1 cellular context compared by ENCODE assay signal in the genomic region with DNA sequence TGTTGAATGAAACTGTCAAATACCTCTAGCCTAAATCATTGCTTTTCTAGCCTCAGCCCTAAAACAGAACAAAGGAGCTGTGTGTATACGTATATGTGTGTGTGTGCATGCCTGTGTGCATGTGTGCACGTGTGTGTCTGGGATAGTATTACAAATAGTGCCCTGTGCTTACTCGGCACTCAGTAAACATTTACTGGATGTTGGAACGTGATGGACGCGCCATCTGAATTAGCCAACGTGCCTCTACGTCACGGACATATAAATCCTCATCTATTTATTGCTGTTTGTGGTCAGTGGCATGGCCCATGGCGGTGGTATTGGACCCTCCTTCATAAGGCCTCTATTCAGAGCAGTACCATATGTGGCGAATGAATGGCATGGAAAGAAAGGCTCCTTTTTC.
TF ChIP-seq lines count a peak whose summit lies in the region.

No MANE protein-coding gene starts in this region.

TF ChIP-seq in IMR-90, 13 proteins besides CTCF, POLR2A, EP300 and RAD21:
- TF ChIP-seq, protein P1, sequence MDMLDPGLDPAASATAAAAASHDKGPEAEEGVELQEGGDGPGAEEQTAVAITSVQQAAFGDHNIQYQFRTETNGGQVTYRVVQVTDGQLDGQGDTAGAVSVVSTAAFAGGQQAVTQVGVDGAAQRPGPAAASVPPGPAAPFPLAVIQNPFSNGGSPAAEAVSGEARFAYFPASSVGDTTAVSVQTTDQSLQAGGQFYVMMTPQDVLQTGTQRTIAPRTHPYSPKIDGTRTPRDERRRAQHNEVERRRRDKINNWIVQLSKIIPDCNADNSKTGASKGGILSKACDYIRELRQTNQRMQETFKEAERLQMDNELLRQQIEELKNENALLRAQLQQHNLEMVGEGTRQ (IDR thresholded peaks at IDR 0.05; ENCODE audit: low read depth, low read length), result peak; percentile 12; the same call in 1 of the 2 replicates
- TF ChIP-seq MAZ (IDR thresholded peaks at IDR 0.05; ENCODE audit: borderline replicate concordance, low read depth, low read length) (no peak), MAFK (IDR thresholded peaks at IDR 0.05; ENCODE audit: low read depth, low read length) (peak; percentile 15; the same call in 1 of the 2 replicates), BHLHE40 (IDR thresholded peaks at IDR 0.05; ENCODE audit: low read depth, low read length) (peak; percentile 98)
